In the genomic region with DNA sequence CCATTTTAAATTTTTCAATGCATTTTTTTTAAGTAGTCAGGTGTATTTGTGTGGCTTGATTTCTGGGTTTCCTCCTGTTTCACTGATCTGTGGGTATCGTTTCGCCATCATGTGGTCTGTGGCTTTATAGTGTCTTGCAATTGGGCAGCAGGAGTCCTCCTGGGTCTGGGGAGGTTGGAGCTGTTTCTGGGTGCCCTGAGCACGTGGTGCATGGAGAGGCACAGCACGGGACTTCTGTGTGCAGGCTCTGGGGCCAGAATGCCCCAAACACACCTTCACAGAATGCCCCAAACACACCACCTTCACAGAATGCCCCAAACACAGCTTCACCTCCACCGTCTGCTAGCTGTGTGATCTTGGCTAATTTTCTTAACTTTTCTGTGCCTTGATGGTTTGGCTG, we compare ENCODE assay signal across 1 cellular context.
TF ChIP-seq lines count a peak whose summit lies in the region.

No MANE protein-coding gene starts in this region.

TF ChIP-seq in HepG2, 621 proteins besides CTCF, POLR2A, EP300 and RAD21 (continued from another document):
- TF ChIP-seq, protein P1, sequence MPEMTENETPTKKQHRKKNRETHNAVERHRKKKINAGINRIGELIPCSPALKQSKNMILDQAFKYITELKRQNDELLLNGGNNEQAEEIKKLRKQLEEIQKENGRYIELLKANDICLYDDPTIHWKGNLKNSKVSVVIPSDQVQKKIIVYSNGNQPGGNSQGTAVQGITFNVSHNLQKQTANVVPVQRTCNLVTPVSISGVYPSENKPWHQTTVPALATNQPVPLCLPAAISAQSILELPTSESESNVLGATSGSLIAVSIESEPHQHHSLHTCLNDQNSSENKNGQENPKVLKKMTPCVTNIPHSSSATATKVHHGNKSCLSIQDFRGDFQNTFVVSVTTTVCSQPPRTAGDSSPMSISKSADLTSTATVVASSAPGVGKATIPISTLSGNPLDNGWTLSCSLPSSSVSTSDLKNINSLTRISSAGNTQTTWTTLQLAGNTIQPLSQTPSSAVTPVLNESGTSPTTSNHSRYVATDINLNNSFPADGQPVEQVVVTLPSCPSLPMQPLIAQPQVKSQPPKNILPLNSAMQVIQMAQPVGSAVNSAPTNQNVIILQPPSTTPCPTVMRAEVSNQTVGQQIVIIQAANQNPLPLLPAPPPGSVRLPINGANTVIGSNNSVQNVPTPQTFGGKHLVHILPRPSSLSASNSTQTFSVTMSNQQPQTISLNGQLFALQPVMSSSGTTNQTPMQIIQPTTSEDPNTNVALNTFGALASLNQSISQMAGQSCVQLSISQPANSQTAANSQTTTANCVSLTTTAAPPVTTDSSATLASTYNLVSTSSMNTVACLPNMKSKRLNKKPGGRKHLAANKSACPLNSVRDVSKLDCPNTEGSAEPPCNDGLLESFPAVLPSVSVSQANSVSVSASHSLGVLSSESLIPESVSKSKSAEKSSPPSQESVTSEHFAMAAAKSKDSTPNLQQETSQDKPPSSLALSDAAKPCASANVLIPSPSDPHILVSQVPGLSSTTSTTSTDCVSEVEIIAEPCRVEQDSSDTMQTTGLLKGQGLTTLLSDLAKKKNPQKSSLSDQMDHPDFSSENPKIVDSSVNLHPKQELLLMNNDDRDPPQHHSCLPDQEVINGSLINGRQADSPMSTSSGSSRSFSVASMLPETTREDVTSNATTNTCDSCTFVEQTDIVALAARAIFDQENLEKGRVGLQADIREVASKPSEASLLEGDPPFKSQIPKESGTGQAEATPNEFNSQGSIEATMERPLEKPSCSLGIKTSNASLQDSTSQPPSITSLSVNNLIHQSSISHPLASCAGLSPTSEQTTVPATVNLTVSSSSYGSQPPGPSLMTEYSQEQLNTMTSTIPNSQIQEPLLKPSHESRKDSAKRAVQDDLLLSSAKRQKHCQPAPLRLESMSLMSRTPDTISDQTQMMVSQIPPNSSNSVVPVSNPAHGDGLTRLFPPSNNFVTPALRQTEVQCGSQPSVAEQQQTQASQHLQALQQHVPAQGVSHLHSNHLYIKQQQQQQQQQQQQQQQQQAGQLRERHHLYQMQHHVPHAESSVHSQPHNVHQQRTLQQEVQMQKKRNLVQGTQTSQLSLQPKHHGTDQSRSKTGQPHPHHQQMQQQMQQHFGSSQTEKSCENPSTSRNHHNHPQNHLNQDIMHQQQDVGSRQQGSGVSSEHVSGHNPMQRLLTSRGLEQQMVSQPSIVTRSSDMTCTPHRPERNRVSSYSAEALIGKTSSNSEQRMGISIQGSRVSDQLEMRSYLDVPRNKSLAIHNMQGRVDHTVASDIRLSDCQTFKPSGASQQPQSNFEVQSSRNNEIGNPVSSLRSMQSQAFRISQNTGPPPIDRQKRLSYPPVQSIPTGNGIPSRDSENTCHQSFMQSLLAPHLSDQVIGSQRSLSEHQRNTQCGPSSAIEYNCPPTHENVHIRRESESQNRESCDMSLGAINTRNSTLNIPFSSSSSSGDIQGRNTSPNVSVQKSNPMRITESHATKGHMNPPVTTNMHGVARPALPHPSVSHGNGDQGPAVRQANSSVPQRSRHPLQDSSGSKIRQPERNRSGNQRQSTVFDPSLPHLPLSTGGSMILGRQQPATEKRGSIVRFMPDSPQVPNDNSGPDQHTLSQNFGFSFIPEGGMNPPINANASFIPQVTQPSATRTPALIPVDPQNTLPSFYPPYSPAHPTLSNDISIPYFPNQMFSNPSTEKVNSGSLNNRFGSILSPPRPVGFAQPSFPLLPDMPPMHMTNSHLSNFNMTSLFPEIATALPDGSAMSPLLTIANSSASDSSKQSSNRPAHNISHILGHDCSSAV (CRISPR knock-in tag; IDR thresholded peaks at IDR 0.05; ENCODE audit: borderline replicate concordance), result no peak
- TF ChIP-seq HOXA9 (CRISPR knock-in tag; IDR thresholded peaks at IDR 0.05; ENCODE audit: borderline replicate concordance), result no peak
- TF ChIP-seq ZNF17 (CRISPR knock-in tag; IDR thresholded peaks at IDR 0.05), result no peak
- no peak for TF ChIP-seq ZKSCAN1 (IDR thresholded peaks at IDR 0.05; ENCODE audit: low read length)
- no peak for TF ChIP-seq SIN3A (IDR thresholded peaks at IDR 0.05; ENCODE audit: borderline replicate concordance, low read depth, low read length)
- TF ChIP-seq CREB1 (IDR thresholded peaks at IDR 0.05), result no peak
- TF ChIP-seq CREB1 (CRISPR knock-in tag; IDR thresholded peaks at IDR 0.05), result no peak
- TF ChIP-seq ZNF468 (CRISPR knock-in tag; IDR thresholded peaks at IDR 0.05), result no peak
- no peak for TF ChIP-seq ZNF331 (CRISPR knock-in tag; IDR thresholded peaks at IDR 0.05)
- TF ChIP-seq, protein P2, sequence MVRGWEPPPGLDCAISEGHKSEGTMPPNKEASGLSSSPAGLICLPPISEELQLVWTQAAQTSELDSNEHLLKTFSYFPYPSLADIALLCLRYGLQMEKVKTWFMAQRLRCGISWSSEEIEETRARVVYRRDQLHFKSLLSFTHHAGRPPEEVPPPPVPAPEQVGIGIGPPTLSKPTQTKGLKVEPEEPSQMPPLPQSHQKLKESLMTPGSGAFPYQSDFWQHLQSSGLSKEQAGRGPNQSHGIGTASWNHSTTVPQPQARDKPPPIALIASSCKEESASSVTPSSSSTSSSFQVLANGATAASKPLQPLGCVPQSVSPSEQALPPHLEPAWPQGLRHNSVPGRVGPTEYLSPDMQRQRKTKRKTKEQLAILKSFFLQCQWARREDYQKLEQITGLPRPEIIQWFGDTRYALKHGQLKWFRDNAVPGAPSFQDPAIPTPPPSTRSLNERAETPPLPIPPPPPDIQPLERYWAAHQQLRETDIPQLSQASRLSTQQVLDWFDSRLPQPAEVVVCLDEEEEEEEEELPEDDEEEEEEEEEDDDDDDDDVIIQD (CRISPR knock-in tag; IDR thresholded peaks at IDR 0.05; ENCODE audit: low read depth), result no peak
- no peak for TF ChIP-seq ADNP (CRISPR knock-in tag; IDR thresholded peaks at IDR 0.05)
